Comparison of ENCODE assay signal across 1 cellular context in the genomic region with DNA sequence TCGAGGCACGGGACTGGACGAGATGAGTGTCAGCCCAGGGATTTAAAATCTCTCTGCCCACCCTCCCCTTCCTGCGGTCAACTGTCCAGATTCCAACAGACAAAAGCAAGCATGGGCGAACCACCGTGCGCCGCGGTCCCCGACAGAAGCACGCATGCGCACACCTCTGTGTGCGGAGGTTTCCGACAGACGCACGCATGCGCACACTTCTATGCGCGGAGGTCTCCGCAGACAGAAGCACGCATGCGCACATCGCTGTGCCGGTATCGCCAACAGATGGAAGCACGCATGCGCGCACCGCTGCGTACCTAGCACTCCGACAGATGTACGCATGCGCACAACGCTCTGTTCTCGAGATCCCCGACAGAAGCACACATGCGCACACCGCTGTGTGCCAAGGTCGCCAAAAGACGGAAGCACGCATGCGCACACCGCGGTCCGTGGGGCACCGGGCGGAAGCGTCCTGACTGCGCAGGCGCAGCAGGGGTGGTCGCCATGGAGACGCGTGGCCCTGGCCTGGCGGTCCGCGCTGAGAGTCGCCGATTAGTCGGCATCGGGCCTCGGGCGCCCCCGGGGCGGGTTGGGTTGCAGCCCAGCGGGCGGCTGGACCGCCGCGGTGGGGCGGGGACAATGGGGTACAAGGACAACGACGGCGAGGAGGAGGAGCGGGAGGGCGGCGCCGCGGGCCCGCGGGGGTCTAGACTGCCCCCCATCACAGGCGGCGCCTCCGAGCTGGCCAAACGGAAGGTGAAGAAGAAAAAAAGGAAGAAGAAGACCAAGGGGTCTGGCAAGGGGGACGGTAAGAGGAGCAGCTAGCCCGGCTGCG.
TF ChIP-seq lines count a peak whose summit lies in the region.

No MANE protein-coding gene starts in this region.

TF ChIP-seq in HepG2, 621 proteins besides CTCF, POLR2A, EP300 and RAD21 (continued from another document and continues in another):
- TF ChIP-seq PBX3 (CRISPR knock-in tag; IDR thresholded peaks at IDR 0.05; ENCODE audit: borderline replicate concordance) (no peak), NFIC (IDR thresholded peaks at IDR 0.05; ENCODE audit: low read length) (no peak), ZNF891 (CRISPR knock-in tag; IDR thresholded peaks at IDR 0.05) (0 out of 2 replicates have a peak, but pooled peaks have one; percentile 20), ZFX (CRISPR knock-in tag; IDR thresholded peaks at IDR 0.05; ENCODE audit: low read depth) (peak; percentile 87), PHF5A (CRISPR knock-in tag; IDR thresholded peaks at IDR 0.05; ENCODE audit: low read depth, unreplicated experiment) (no peak), HOXA5 (CRISPR knock-in tag; IDR thresholded peaks at IDR 0.05) (0 out of 2 replicates have a peak, but pooled peaks have one; percentile 14), YEATS4 (CRISPR knock-in tag; IDR thresholded peaks at IDR 0.05; ENCODE audit: borderline replicate concordance) (0 out of 2 replicates have a peak, but pooled peaks have one; percentile 40), ZMYM4 (CRISPR knock-in tag; IDR thresholded peaks at IDR 0.05) (peak; percentile 79), ZNF512 (CRISPR knock-in tag; IDR thresholded peaks at IDR 0.05) (no peak), ZBTB42 (CRISPR knock-in tag; IDR thresholded peaks at IDR 0.05) (no peak), MIXL1 (CRISPR knock-in tag; IDR thresholded peaks at IDR 0.05) (no peak), SRSF9 (IDR thresholded peaks at IDR 0.05; ENCODE audit: borderline replicate concordance, insufficient read depth, low read depth, low read length, poor library complexity, severe bottlenecking) (no peak), ZNF598 (CRISPR knock-in tag; IDR thresholded peaks at IDR 0.05; ENCODE audit: borderline replicate concordance) (peak; percentile 90; the same call in 1 of the 2 replicates), REPIN1 (CRISPR knock-in tag; IDR thresholded peaks at IDR 0.05; ENCODE audit: borderline replicate concordance, low read depth) (no peak), CENPBD1 (CRISPR knock-in tag; IDR thresholded peaks at IDR 0.05; ENCODE audit: borderline replicate concordance, low read depth) (no peak), TBP (CRISPR knock-in tag; IDR thresholded peaks at IDR 0.05) (no peak), ELF4 (CRISPR knock-in tag; IDR thresholded peaks at IDR 0.05; ENCODE audit: borderline replicate concordance) (no peak), ZNF17 (CRISPR knock-in tag; IDR thresholded peaks at IDR 0.05) (no peak), MIER3 (CRISPR knock-in tag; IDR thresholded peaks at IDR 0.05; ENCODE audit: borderline replicate concordance) (no peak), ZNF431 (CRISPR knock-in tag; IDR thresholded peaks at IDR 0.05; ENCODE audit: borderline replicate concordance, low read depth) (no peak), ELF1 (CRISPR knock-in tag; IDR thresholded peaks at IDR 0.05) (peak; percentile 87), ZNF7 (CRISPR knock-in tag; IDR thresholded peaks at IDR 0.05) (no peak), MLLT10 (CRISPR knock-in tag; IDR thresholded peaks at IDR 0.05) (no peak), NCOA2 (CRISPR knock-in tag; IDR thresholded peaks at IDR 0.05) (peak; percentile 16; the same call in 1 of the 2 replicates), ZNF337 (CRISPR knock-in tag; IDR thresholded peaks at IDR 0.05; ENCODE audit: borderline replicate concordance, low read depth) (0 out of 2 replicates have a peak, but pooled peaks have one; percentile 65), ZNF841 (CRISPR knock-in tag; IDR thresholded peaks at IDR 0.05; ENCODE audit: borderline replicate concordance) (no peak), ZNF451 (CRISPR knock-in tag; IDR thresholded peaks at IDR 0.05) (peak; percentile 93), SUZ12 (IDR thresholded peaks at IDR 0.05; ENCODE audit: low read depth, low read length) (no peak), ZNF232 (CRISPR knock-in tag; IDR thresholded peaks at IDR 0.05; ENCODE audit: borderline replicate concordance) (no peak), MTA1 (CRISPR knock-in tag; IDR thresholded peaks at IDR 0.05; ENCODE audit: borderline replicate concordance) (no peak), SIX4 (CRISPR knock-in tag; IDR thresholded peaks at IDR 0.05) (0 out of 2 replicates have a peak, but pooled peaks have one; percentile 13), STAT6 (CRISPR knock-in tag; IDR thresholded peaks at IDR 0.05; ENCODE audit: borderline replicate concordance) (no peak), GLI4 (CRISPR knock-in tag; IDR thresholded peaks at IDR 0.05; ENCODE audit: borderline replicate concordance) (0 out of 2 replicates have a peak, but pooled peaks have one; percentile 8), ZBTB7B (CRISPR knock-in tag; IDR thresholded peaks at IDR 0.05) (peak; percentile 58), ZNF83 (CRISPR knock-in tag; IDR thresholded peaks at IDR 0.05; ENCODE audit: borderline replicate concordance) (no peak), NONO (IDR thresholded peaks at IDR 0.05) (no peak), NONO (CRISPR knock-in tag; conservative IDR thresholded peaks at IDR 0.05) (peak; percentile 67; the same call in 1 of the 2 replicates), ZBTB20 (CRISPR knock-in tag; IDR thresholded peaks at IDR 0.05; ENCODE audit: borderline replicate concordance, low read depth) (no peak), HNRNPH1 (optimal IDR thresholded peaks at IDR 0.05; ENCODE audit: low read depth, low read length) (no peak), ZNF777 (CRISPR knock-in tag; IDR thresholded peaks at IDR 0.05) (no peak; the same call in 1 of the 2 replicates), ZNF552 (CRISPR knock-in tag; IDR thresholded peaks at IDR 0.05; ENCODE audit: borderline replicate concordance) (no peak), ERF (CRISPR knock-in tag; IDR thresholded peaks at IDR 0.05) (0 out of 2 replicates have a peak, but pooled peaks have one; percentile 42), JARID2 (CRISPR knock-in tag; IDR thresholded peaks at IDR 0.05; ENCODE audit: insufficient replicate concordance) (no peak)
- TF ChIP-seq, protein P1, sequence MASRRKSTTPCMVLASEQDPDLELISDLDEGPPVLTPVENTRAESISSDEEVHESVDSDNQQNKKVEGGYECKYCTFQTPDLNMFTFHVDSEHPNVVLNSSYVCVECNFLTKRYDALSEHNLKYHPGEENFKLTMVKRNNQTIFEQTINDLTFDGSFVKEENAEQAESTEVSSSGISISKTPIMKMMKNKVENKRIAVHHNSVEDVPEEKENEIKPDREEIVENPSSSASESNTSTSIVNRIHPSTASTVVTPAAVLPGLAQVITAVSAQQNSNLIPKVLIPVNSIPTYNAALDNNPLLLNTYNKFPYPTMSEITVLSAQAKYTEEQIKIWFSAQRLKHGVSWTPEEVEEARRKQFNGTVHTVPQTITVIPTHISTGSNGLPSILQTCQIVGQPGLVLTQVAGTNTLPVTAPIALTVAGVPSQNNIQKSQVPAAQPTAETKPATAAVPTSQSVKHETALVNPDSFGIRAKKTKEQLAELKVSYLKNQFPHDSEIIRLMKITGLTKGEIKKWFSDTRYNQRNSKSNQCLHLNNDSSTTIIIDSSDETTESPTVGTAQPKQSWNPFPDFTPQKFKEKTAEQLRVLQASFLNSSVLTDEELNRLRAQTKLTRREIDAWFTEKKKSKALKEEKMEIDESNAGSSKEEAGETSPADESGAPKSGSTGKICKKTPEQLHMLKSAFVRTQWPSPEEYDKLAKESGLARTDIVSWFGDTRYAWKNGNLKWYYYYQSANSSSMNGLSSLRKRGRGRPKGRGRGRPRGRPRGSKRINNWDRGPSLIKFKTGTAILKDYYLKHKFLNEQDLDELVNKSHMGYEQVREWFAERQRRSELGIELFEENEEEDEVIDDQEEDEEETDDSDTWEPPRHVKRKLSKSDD (CRISPR knock-in tag; IDR thresholded peaks at IDR 0.05; ENCODE audit: low read depth), result no peak
- TF ChIP-seq, protein P2, sequence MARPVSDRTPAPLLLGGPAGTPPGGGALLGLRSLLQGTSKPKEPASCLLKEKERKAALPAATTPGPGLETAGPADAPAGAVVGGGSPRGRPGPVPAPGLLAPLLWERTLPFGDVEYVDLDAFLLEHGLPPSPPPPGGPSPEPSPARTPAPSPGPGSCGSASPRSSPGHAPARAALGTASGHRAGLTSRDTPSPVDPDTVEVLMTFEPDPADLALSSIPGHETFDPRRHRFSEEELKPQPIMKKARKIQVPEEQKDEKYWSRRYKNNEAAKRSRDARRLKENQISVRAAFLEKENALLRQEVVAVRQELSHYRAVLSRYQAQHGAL (CRISPR knock-in tag; IDR thresholded peaks at IDR 0.05; ENCODE audit: not compliant biosample characterization), result no peak
- TF ChIP-seq, protein P3, sequence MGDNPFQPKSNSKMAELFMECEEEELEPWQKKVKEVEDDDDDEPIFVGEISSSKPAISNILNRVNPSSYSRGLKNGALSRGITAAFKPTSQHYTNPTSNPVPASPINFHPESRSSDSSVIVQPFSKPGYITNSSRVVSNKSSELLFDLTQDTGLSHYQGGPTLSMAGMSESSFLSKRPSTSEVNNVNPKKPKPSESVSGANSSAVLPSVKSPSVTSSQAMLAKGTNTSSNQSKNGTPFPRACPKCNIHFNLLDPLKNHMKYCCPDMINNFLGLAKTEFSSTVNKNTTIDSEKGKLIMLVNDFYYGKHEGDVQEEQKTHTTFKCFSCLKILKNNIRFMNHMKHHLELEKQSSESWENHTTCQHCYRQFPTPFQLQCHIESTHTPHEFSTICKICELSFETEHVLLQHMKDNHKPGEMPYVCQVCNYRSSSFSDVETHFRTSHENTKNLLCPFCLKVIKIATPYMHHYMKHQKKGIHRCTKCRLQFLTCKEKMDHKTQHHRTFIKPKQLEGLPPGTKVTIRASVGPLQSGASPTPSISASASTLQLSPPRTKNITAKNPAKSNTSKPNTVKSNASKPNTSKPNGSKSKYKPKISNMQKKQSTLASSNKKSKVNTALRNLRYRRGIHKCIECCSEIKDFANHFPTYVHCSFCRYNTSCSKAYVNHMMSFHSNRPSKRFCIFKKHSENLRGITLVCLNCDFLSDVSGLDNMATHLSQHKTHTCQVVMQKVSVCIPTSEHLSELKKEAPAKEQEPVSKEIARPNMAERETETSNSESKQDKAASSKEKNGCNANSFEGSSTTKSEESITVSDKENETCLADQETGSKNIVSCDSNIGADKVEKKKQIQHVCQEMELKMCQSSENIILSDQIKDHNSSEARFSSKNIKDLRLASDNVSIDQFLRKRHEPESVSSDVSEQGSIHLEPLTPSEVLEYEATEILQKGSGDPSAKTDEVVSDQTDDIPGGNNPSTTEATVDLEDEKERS (CRISPR knock-in tag; IDR thresholded peaks at IDR 0.05), result peak; percentile 73; the same call in 1 of the 2 replicates
- TF ChIP-seq, protein P4, sequence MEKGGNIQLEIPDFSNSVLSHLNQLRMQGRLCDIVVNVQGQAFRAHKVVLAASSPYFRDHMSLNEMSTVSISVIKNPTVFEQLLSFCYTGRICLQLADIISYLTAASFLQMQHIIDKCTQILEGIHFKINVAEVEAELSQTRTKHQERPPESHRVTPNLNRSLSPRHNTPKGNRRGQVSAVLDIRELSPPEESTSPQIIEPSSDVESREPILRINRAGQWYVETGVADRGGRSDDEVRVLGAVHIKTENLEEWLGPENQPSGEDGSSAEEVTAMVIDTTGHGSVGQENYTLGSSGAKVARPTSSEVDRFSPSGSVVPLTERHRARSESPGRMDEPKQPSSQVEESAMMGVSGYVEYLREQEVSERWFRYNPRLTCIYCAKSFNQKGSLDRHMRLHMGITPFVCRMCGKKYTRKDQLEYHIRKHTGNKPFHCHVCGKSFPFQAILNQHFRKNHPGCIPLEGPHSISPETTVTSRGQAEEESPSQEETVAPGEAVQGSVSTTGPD (CRISPR knock-in tag; IDR thresholded peaks at IDR 0.05), result no peak
